Comparison of ENCODE assay signal across 20 cellular contexts in genomic region chr10:129775681-129776080, GRCh38.
DNase-seq lines count a peak whose midpoint lies in the region; ATAC-seq and TF ChIP-seq lines count a peak whose summit lies in the region.
"Had no signal": no experiment of that assay in that cellular context is flagged by ENCODE, and none has a peak within 500 bp of the region (broad histone marks: within the 10 kb centered on the region; RNA-seq: fewer than 3 reads in every experiment).

No MANE protein-coding gene starts in this region.

- CTCF ChIA-PET in WTC11 (lab: Charles Lee) = no interaction called here

- H3K27me3 Mint-ChIP-seq in WTC11 (ENCODE audit: low read depth) (no peaks in the 10 kb centered on the region; the same call in 1 of the 2 replicates), osteocyte (ENCODE audit: unreplicated experiment) (no peaks in the 10 kb centered on the region), type B pancreatic cell (no peaks in the 10 kb centered on the region)

- H3K9me3 Mint-ChIP-seq in WTC11 = peaks cover 4% of the 10 kb centered on the region; the same call in 1 of the 2 replicates
- peaks cover 27% of the 10 kb centered on the region for H3K9me3 Mint-ChIP-seq in osteocyte (ENCODE audit: unreplicated experiment)
- no peaks in the 10 kb centered on the region for H3K9me3 Mint-ChIP-seq in type B pancreatic cell

- no peak for TF ChIP-seq CTCF in WTC11 (IDR thresholded peaks at IDR 0.05)
- TF ChIP-seq CTCF in osteocyte (IDR thresholded peaks at IDR 0.05) = no peak
- TF ChIP-seq CTCF in type B pancreatic cell (conservative IDR thresholded peaks at IDR 0.05) = no peak

- no peak overlapping the region for H3K4me3 Mint-ChIP-seq in WTC11
- no peak overlapping the region for H3K4me3 Mint-ChIP-seq in osteocyte (ENCODE audit: unreplicated experiment)
- H3K4me3 Mint-ChIP-seq in type B pancreatic cell = no peak overlapping the region
- H3K4me3 Mint-ChIP-seq: CD8-positive, alpha-beta T cell had no signal

- POLR2A ChIA-PET in WTC11 (lab: Charles Lee) = no interaction called here

- ATAC-seq in WTC11 = no peak
- ATAC-seq: CD8-positive, alpha-beta T cell; HCT116 had no signal

- DNase-seq in WTC11 (ENCODE audit: low spot score) = peak; percentile 8
- peak; percentile 19 for DNase-seq in ecto neural progenitor cell (ENCODE audit: low spot score)
- DNase-seq in osteocyte (ENCODE audit: extremely low spot score, unreplicated experiment) = peak; percentile 80
- peak; percentile 64 for DNase-seq in type B pancreatic cell (ENCODE audit: extremely low spot score, unreplicated experiment)
- no peak for DNase-seq in 8988T
- DNase-seq in NCI-H2107 (lab: John Stamatoyannopoulos, UW) = no peak
- DNase-seq in T1000 (lab: John Stamatoyannopoulos, UW) = no peak
- DNase-seq: Calu3; CD8-positive, alpha-beta T cell; DMS153; GOT3; KG1; NCI-H1105; NCI-H146; NCI-H2029; NCI-H226; NCI-H524; NCI-H774; NK-92 treated with Interleukin-12 subunit alpha and Interleukin-12 subunit beta, amount 100 ng/mL, for 24 hours had no signal

- H3K36me3 Mint-ChIP-seq in WTC11 (no peaks in the 10 kb centered on the region), osteocyte (ENCODE audit: unreplicated experiment) (no peaks in the 10 kb centered on the region), type B pancreatic cell (peaks cover 6% of the 10 kb centered on the region)

- H3K27ac Mint-ChIP-seq in WTC11 (no peak overlapping the region), osteocyte (ENCODE audit: unreplicated experiment) (no peak overlapping the region), type B pancreatic cell (no peak overlapping the region)
- H3K27ac Mint-ChIP-seq: CD8-positive, alpha-beta T cell had no signal

- H3K4me1 Mint-ChIP-seq in WTC11 (no peaks in the 10 kb centered on the region), osteocyte (ENCODE audit: unreplicated experiment) (no peaks in the 10 kb centered on the region), type B pancreatic cell (ENCODE audit: unreplicated experiment) (no peaks in the 10 kb centered on the region)

TF ChIP-seq in WTC11, 78 proteins besides CTCF, POLR2A, EP300 and RAD21:
- no peak for TF ChIP-seq ESRRA (CRISPR knock-in tag; IDR thresholded peaks at IDR 0.05; ENCODE audit: borderline replicate concordance)
TF ChIP-seq in WTC11: peak in this region for 0.

Comparison
In these comparisons a context has a peak if more than half of its experiments do, and no peak if none do; other contexts are left out.
1. DNase-seq: peak in WTC11 (single experiment), ecto neural progenitor cell (single experiment), osteocyte (single experiment) and type B pancreatic cell (single experiment); none in 8988T (single experiment), NCI-H2107 (single experiment) and T1000 (single experiment).